Comparison of ENCODE assay signal across 9 cellular contexts in genomic region chr2:178404380-178404767, GRCh38. TPM values are rescaled to one million over a fixed set of nuclear protein-coding genes. Genes with fewer than 3 reads are reported as not detected.
DNase-seq lines count a peak whose midpoint lies in the region; ATAC-seq and TF ChIP-seq lines count a peak whose summit lies in the region.
"Had no signal": no experiment of that assay in that cellular context is flagged by ENCODE, and none has a peak within 500 bp of the region (broad histone marks: within the 10 kb centered on the region; RNA-seq: fewer than 3 reads in every experiment).

No MANE protein-coding gene starts in this region.

- no peaks in the 10 kb centered on the region for H3K4me1 ChIP-seq in left lung

- H3K36me3 ChIP-seq in left lung, result no peaks in the 10 kb centered on the region

- peak; percentile 100 for ATAC-seq in GM21381 (IDR thresholded peaks at IDR 0.05; ENCODE audit: unreplicated experiment)
- ATAC-seq in HG03460 (IDR thresholded peaks at IDR 0.05; ENCODE audit: unreplicated experiment), result peak; percentile 100
- peak; percentile 41 for ATAC-seq in left lung

- H3K9me3 ChIP-seq in left lung, result no peaks in the 10 kb centered on the region

- DNase-seq in DMS79 treated with DMSO at 0.1 percent for 48 hours (lab: John Stamatoyannopoulos, UW) (peak; percentile 48), DMS79 (lab: John Stamatoyannopoulos, UW) (no peak), SW480 (ENCODE audit: low spot score) (peak; percentile 43), left lung (peak in 1 of 2 donors; percentile 33), head of caudate nucleus (no peak), nucleus accumbens (lab: John Stamatoyannopoulos, UW) (no peak)

- TF ChIP-seq CTCF in left lung (IDR thresholded peaks at IDR 0.05), result no peak

- no peak overlapping the region for H3K4me3 ChIP-seq in left lung

- intact Hi-C loops in left lung (cut with DNase I), result no loop called here
- intact Hi-C loops in head of caudate nucleus (cut with DNase I), result no loop called here

- H3K27ac ChIP-seq in left lung, result peak overlapping the region; percentile 14 to 23
- H3K27ac ChIP-seq: 22Rv1 had no signal

- no peaks in the 10 kb centered on the region for H3K27me3 ChIP-seq in left lung

RNA-seq across cellular contexts. Expression of gene PRKRA, which starts 46.6 kb away (rescaled TPM):
- total RNA-seq in left lung, result 10 to 100 TPM; 45.2 to 45.4 TPM

RNA-seq across cellular contexts. Expression of gene PJVK, which starts 46.8 kb away (rescaled TPM):
- 1 to 10 TPM; 2.0 to 2.7 TPM for total RNA-seq in left lung

Comparison
In these comparisons a context has a peak if more than half of its experiments do, and no peak if none do; other contexts are left out.
1. DNase-seq: peak in DMS79 treated with DMSO at 0.1 percent for 48 hours (single experiment) and SW480 (single experiment); none in DMS79 (single experiment), head of caudate nucleus (0 of 42) and nucleus accumbens (0 of 56).
2. ATAC-seq: peak in every context shown above with its lines; median percentile 100 in GM21381; 100 in HG03460; 41 in left lung.